8 cellular contexts compared by ENCODE assay signal in the genomic region with DNA sequence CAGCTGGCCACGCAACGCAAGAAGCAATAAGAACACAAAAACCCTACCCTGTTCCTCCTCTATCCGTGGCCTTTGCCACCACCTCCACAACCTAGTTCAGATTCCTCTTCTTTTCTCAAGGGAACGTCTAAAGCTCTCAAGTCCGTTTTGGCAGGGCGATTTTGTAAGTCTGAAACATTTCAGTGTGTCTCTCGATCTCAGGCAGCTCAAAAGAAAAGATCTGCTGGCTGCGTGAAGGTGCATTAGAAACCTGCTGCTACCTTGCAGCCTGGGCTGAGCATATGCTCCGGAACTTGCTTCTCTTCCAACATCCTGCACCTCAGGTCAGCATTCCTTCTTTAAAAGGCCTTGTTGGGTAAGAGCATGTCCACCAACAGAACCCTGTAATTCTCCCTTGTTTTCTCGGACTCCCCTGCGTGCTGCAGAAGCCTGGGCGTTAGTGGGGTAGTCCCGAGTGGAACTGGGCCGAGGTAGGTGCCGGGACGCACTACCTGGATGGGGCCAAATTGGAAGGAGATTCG. TPM values are rescaled to one million over a fixed set of nuclear protein-coding genes. Genes with fewer than 3 reads are reported as not detected.
DNase-seq lines count a peak whose midpoint lies in the region; ATAC-seq and TF ChIP-seq lines count a peak whose summit lies in the region.

No MANE protein-coding gene starts in this region.

- peaks cover 28% of the 10 kb centered on the region for H3K27me3 Mint-ChIP-seq in activated CD4-positive, alpha-beta T cell treated with anti-CD3 and anti-CD28 coated beads for 36 hours
- peaks cover 42% of the 10 kb centered on the region for H3K27me3 Mint-ChIP-seq in T-helper 17 cell

- no peaks in the 10 kb centered on the region for H3K27me3 ChIP-seq in sigmoid colon

- no peak for ATAC-seq in activated CD4-positive, alpha-beta T cell treated with anti-CD3 and anti-CD28 coated beads for 36 hours
- ATAC-seq in T-helper 17 cell (no peak), GM18502 (IDR thresholded peaks at IDR 0.05; ENCODE audit: poor library complexity, unreplicated experiment) (no peak), GM21390 (IDR thresholded peaks at IDR 0.05; ENCODE audit: unreplicated experiment) (no peak)
- ATAC-seq in activated CD4-positive, CD25-positive, alpha-beta regulatory T cell treated with anti-CD3 and anti-CD28 coated beads, Interleukin-2, amount 50 U/mL, for 24 hours: no peak

- POLR2A ChIA-PET in activated CD4-positive, alpha-beta T cell treated with anti-CD3 and anti-CD28 coated beads for 36 hours (lab: Charles Lee): no interaction called here

- DNase-seq in activated CD4-positive, alpha-beta T cell treated with anti-CD3 and anti-CD28 coated beads for 36 hours: no peak
- DNase-seq in activated CD4-positive, alpha-beta T cell treated with anti-CD3 and anti-CD28 coated beads, Interleukin-2, amount 50 U/mL, for 48 hours: no peak
- DNase-seq in T-helper 17 cell (no peak), glomerular visceral epithelial cell (ENCODE audit: extremely low spot score) (peak; percentile 23), sigmoid colon (no peak)

- peak overlapping the region; percentile 80 to 96 (median 94) for H3K27ac ChIP-seq in sigmoid colon

- no peaks in the 10 kb centered on the region for H3K36me3 Mint-ChIP-seq in activated CD4-positive, alpha-beta T cell treated with anti-CD3 and anti-CD28 coated beads for 36 hours (ENCODE audit: low read depth)
- H3K36me3 Mint-ChIP-seq in T-helper 17 cell (ENCODE audit: low read depth): peaks cover 3% of the 10 kb centered on the region

- no peak for TF ChIP-seq POLR2A in sigmoid colon (IDR thresholded peaks at IDR 0.05)

- no peak for TF ChIP-seq EP300 in sigmoid colon (IDR thresholded peaks at IDR 0.05)

- H3K9me3 ChIP-seq in T-helper 17 cell (ENCODE audit: control insufficient read depth, low read length, poor library complexity, severe bottlenecking) (no peaks in the 10 kb centered on the region), sigmoid colon (no peaks in the 10 kb centered on the region)

- H3K4me3 Mint-ChIP-seq in activated CD4-positive, alpha-beta T cell treated with anti-CD3 and anti-CD28 coated beads for 36 hours: peak overlapping the region; percentile 68
- H3K4me3 Mint-ChIP-seq in T-helper 17 cell: peak overlapping the region; percentile 86

- H3K4me3 ChIP-seq in sigmoid colon: peak overlapping the region; percentile 71 to 97 (median 88)

- WGBS in sigmoid colon, 2 donors: 10 to 21% methylated on average over 17 of the region's 17 CpGs

- no peaks in the 10 kb centered on the region for H3K9me3 Mint-ChIP-seq in activated CD4-positive, alpha-beta T cell treated with anti-CD3 and anti-CD28 coated beads for 36 hours (ENCODE audit: low read depth)

- H3K36me3 ChIP-seq in sigmoid colon: no peaks in the 10 kb centered on the region

- TF ChIP-seq CTCF in sigmoid colon (IDR thresholded peaks at IDR 0.05): no peak

- H3K4me1 Mint-ChIP-seq in activated CD4-positive, alpha-beta T cell treated with anti-CD3 and anti-CD28 coated beads for 36 hours: peaks cover 16% of the 10 kb centered on the region
- peaks cover 16% of the 10 kb centered on the region for H3K4me1 Mint-ChIP-seq in T-helper 17 cell

- H3K4me1 ChIP-seq in sigmoid colon: peaks cover 0 to 53% (median 41%) of the 10 kb centered on the region in 4 donors

- intact Hi-C loops in activated CD4-positive, alpha-beta T cell treated with anti-CD3 and anti-CD28 coated beads for 36 hours (cut with DNase I, micrococcal nuclease): loop anchor here in 1 of 2 experiments (5.0 kb wide), 1 partner anchor 109 kb away; the partner anchor contains the start of gene CCDC34
- intact Hi-C loops in sigmoid colon (cut with DNase I): loop anchor here (5.0 kb wide), 2 partner anchors 74 to 109 kb away; partner anchors contain the start of gene CCDC34

- H3K27ac Mint-ChIP-seq in activated CD4-positive, alpha-beta T cell treated with anti-CD3 and anti-CD28 coated beads for 36 hours: no peak overlapping the region
- peak overlapping the region; percentile 84 for H3K27ac Mint-ChIP-seq in T-helper 17 cell

- CTCF ChIA-PET in activated CD4-positive, alpha-beta T cell treated with anti-CD3 and anti-CD28 coated beads for 36 hours (lab: Charles Lee): interaction anchor here (0.6 kb wide), 1 partner anchor 260 kb away, joined by 3 read pairs; no protein-coding TSS in a partner anchor

RNA-seq across cellular contexts. Expression of gene LGR4, which starts 1.5 kb away (rescaled TPM):
- total RNA-seq in activated CD4-positive, alpha-beta T cell treated with anti-CD3 and anti-CD28 coated beads for 36 hours: under 1 TPM; 0.19 to 0.21 TPM
- total RNA-seq in T-helper 17 cell (under 1 TPM; 0.39 to 0.94 TPM), sigmoid colon (10 to 100 TPM; 29.9 to 44.3 (median 38.6) TPM)
- 10 to 100 TPM; 11.3 to 23.5 (median 12.6) TPM for polyA plus RNA-seq in sigmoid colon

RNA-seq across cellular contexts. Expression of gene LIN7C, which starts 35.4 kb away (rescaled TPM):
- total RNA-seq in activated CD4-positive, alpha-beta T cell treated with anti-CD3 and anti-CD28 coated beads for 36 hours: 10 to 100 TPM; 16.1 to 19.2 TPM
- 10 to 100 TPM; 20.4 to 20.9 TPM for total RNA-seq in T-helper 17 cell
- 10 to 100 TPM; 34.3 to 53.3 (median 48.9) TPM for total RNA-seq in sigmoid colon
- 10 to 100 TPM in 2 of 3 donors, 1 to 10 TPM in 1; 9.0 to 13.4 (median 12.1) TPM for polyA plus RNA-seq in sigmoid colon

Comparison
In these comparisons a context has a peak if more than half of its experiments do, and no peak if none do; other contexts are left out.
1. RNA of gene LGR4, which starts 1.5 kb away (total RNA-seq): 29.9 to 44.3 TPM in sigmoid colon; 0.39 to 0.94 TPM in T-helper 17 cell and 0.19 to 0.21 TPM in activated CD4-positive, alpha-beta T cell treated with anti-CD3 and anti-CD28 coated beads for 36 hours; every median in the first group is over 10 times any median in the second.